ENCODE assay signal across 15 cellular contexts in the genomic region with DNA sequence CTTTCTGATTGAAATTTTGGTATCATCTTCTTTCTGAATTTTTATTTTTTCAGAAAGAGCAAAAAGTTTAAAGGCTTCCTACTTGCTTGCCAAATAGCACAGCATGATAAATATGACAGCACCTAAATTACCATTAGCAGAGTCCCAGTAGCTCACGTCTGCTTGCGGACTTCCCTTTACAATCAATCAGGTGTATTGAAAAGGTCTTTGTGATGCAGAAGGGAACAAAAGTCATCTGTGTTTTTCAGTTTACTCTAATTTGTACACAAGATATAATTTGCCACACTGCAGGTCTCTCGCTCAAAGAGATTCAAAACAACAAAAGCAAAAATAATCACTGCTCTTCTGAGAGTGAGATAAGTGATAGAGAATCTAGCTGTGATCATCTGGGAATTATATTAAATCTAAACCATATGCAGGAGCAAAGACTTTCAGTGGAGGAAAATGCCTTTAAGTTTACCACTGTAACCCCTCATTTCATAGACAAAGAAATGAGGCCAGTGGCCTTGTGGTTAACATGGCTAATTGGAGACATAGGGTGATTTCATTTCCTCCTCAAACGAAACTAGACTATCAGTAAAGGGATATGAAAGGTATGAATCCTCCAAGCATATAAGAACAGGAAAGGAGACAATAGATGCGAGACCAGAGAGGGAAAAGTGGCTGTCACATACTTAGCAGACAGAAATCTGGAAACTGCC.
DNase-seq lines count a peak whose midpoint lies in the region; ATAC-seq and TF ChIP-seq lines count a peak whose summit lies in the region.
"Had no signal": no experiment of that assay in that cellular context is flagged by ENCODE, and none has a peak within 500 bp of the region (broad histone marks: within the 10 kb centered on the region; RNA-seq: fewer than 3 reads in every experiment).

No MANE protein-coding gene starts in this region.

- no peak for TF ChIP-seq CTCF in KMS-11 (conservative IDR thresholded peaks at IDR 0.05; ENCODE audit: low read depth, low read length)

- no peak overlapping the region for H2AFZ ChIP-seq in KMS-11 (ENCODE audit: low read depth)
- H2AFZ ChIP-seq: parathyroid adenoma had no signal

- no peak for DNase-seq in iPS-NIHi11 (ENCODE audit: low spot score)
- no peak for DNase-seq in cortex of kidney (lab: John Stamatoyannopoulos, UW)
- DNase-seq in NCI-H446 (lab: John Stamatoyannopoulos, UW): no peak
- DNase-seq in activated naive CD4-positive, alpha-beta T cell (lab: John Stamatoyannopoulos, UW): no peak
- DNase-seq: CD4-positive, alpha-beta T cell; central memory CD4-positive, alpha-beta T cell; left colon; NCI-H748 treated with DMSO at 0.1 percent for 48 hours; T1000; trophoblast cell had no signal

- H3K4me2 ChIP-seq in KMS-11: peak overlapping the region; percentile 40

- peaks cover 26% of the 10 kb centered on the region for H3K4me1 ChIP-seq in KMS-11 (ENCODE audit: low read depth, poor library complexity, severe bottlenecking)
- H3K4me1 ChIP-seq: parathyroid adenoma had no signal

- H3K9ac ChIP-seq in KMS-11: no peak overlapping the region
- H3K9ac ChIP-seq: parathyroid adenoma had no signal

- ATAC-seq in GM18502 (IDR thresholded peaks at IDR 0.05; ENCODE audit: poor library complexity, unreplicated experiment) (peak; percentile 98), GM19467 (IDR thresholded peaks at IDR 0.05; ENCODE audit: unreplicated experiment) (peak; percentile 98), HG02943 (IDR thresholded peaks at IDR 0.05; ENCODE audit: low read depth, unreplicated experiment) (peak; percentile 98)
- ATAC-seq: left colon had no signal

- H3K79me2 ChIP-seq in KMS-11 (ENCODE audit: insufficient read depth, low read depth): no peaks in the 10 kb centered on the region
- H3K79me2 ChIP-seq: parathyroid adenoma had no signal

- H3K36me3 ChIP-seq in KMS-11 (ENCODE audit: insufficient read depth): no peaks in the 10 kb centered on the region

- H3K27me3 ChIP-seq in KMS-11 (ENCODE audit: insufficient read depth, low read depth): no peaks in the 10 kb centered on the region

- peak overlapping the region; percentile 2; the same call in 1 of the 2 replicates for H3K27ac ChIP-seq in KMS-11
- H3K27ac ChIP-seq: parathyroid adenoma had no signal

- no peak overlapping the region for H3K4me3 ChIP-seq in KMS-11 (IDR thresholded peaks at IDR 0.05; ENCODE audit: insufficient read depth, low read depth, low read length)

- H4K20me1 ChIP-seq in KMS-11 (ENCODE audit: insufficient read depth): no peaks in the 10 kb centered on the region
